Comparison of ENCODE assay signal across 14 cellular contexts in genomic region chr2:206263959-206264603, GRCh38.
"Had no signal": no experiment of that assay in that cellular context is flagged by ENCODE, and none has a peak within 500 bp of the region (broad histone marks: within the 10 kb centered on the region; RNA-seq: fewer than 3 reads in every experiment).

No MANE protein-coding gene starts in this region.

- H3K4me1 ChIP-seq: ascending aorta, breast epithelium, heart right ventricle, pancreas, thyroid gland had no signal

- H3K4me3 ChIP-seq: ascending aorta, breast epithelium, heart right ventricle, lung, pancreas, sigmoid colon, SK-N-MC, thyroid gland had no signal

- H3K9me3 ChIP-seq: ascending aorta, breast epithelium, heart right ventricle, pancreas, sigmoid colon, thyroid gland had no signal

- H3K4me3 Mint-ChIP-seq: mesothelial cell of epicardium had no signal

- H3K36me3 Mint-ChIP-seq: mesothelial cell of epicardium had no signal

- H3K27ac Mint-ChIP-seq: mesothelial cell of epicardium had no signal

- H3K9me3 Mint-ChIP-seq: mesothelial cell of epicardium had no signal

- H3K36me3 ChIP-seq: ascending aorta, breast epithelium, heart right ventricle, pancreas, sigmoid colon, thyroid gland had no signal

- H3K27ac ChIP-seq: ascending aorta, breast epithelium, heart right ventricle, pancreas, sigmoid colon, SK-N-MC, thyroid gland had no signal

- DNase-seq: activated CD4-positive, CD25-positive, alpha-beta regulatory T cell; activated gamma-delta T cell treated with Interleukin-2 at 50 U/mL for 16 hours; cerebellar nuclear complex; effector CD8-positive, alpha-beta T cell; heart right ventricle; pancreas; sigmoid colon; stimulated activated CD4-positive, alpha-beta T cell treated with anti-CD3 and anti-CD28 coated beads, Interleukin-1b, Interleukin-23, amount 100 ng/mL, for 48 hours; thyroid gland had no signal
